Comparison of ENCODE assay signal across 8 cellular contexts in genomic region chr17:7613769-7614421, GRCh38. TPM values are rescaled to one million over a fixed set of nuclear protein-coding genes. Genes with fewer than 3 reads are reported as not detected.
DNase-seq lines count a peak whose midpoint lies in the region; ATAC-seq and TF ChIP-seq lines count a peak whose summit lies in the region.

No MANE protein-coding gene starts in this region.

- no peaks in the 10 kb centered on the region for H3K9me3 ChIP-seq in GM23248 (ENCODE audit: low read depth)
- no peaks in the 10 kb centered on the region for H3K9me3 ChIP-seq in smooth muscle cell (replicated peaks; ENCODE audit: low read depth)

- DNase-seq in A172 (ENCODE audit: low spot score) (peak; percentile 22), GM23248 (peak; percentile 68), hepatic stellate cell (ENCODE audit: low spot score) (peak; percentile 58), smooth muscle cell (lab: John Stamatoyannopoulos, UW; ENCODE audit: unreplicated experiment) (no peak)
- DNase-seq in activated CD4-positive, alpha-beta memory T cell treated with anti-CD3 and anti-CD28 coated beads for 36 hours, result no peak

- H3K4me3 Mint-ChIP-seq in activated CD4-positive, alpha-beta memory T cell treated with anti-CD3 and anti-CD28 coated beads for 36 hours, result peak overlapping the region; percentile 87

- peaks cover 35% of the 10 kb centered on the region for H3K4me1 Mint-ChIP-seq in activated CD4-positive, alpha-beta memory T cell treated with anti-CD3 and anti-CD28 coated beads for 36 hours (ENCODE audit: low read depth)

- H3K4me1 ChIP-seq in GM23248 (ENCODE audit: insufficient read depth) (peaks cover 26% of the 10 kb centered on the region), smooth muscle cell (ENCODE audit: low read depth) (peaks cover 18% of the 10 kb centered on the region)

- H3K4me2 ChIP-seq in GM23248 (ENCODE audit: unreplicated experiment) (peak overlapping the region; percentile 99), smooth muscle cell (peak overlapping the region; percentile 88)

- H4K20me1 ChIP-seq in GM23248 (ENCODE audit: insufficient read depth), result no peaks in the 10 kb centered on the region; the same call in 1 of the 2 replicates
- H4K20me1 ChIP-seq in smooth muscle cell (ENCODE audit: low read depth), result peaks cover 50% of the 10 kb centered on the region

- in situ Hi-C loops in GM23248 (cut with MboI), result no loop called here

- CTCF ChIA-PET in activated CD4-positive, alpha-beta memory T cell treated with anti-CD3 and anti-CD28 coated beads for 36 hours (lab: Charles Lee), result interaction anchor here (1.6 to 5.5 kb wide), 5 partner anchors 14 to 74 kb away, joined by 4 to 38 read pairs (median 16); partner anchors contain the start of genes MPDU1, SAT2, SOX15 and TP53

- 1 to 3% methylated on average over 19 of the region's 19 CpGs for WGBS in GM23248 (ENCODE audit: low coverage in 1 of 2, low lambda C conversion rate in 2 of 2, missing lambda C conversion rate in 2 of 2), 2 experiments
- WGBS in smooth muscle cell (ENCODE audit: low lambda C conversion rate), result 11% methylated on average over 19 of the region's 19 CpGs

- H2AFZ ChIP-seq in GM23248 (peak overlapping the region; percentile 72), smooth muscle cell (ENCODE audit: low read depth) (no peak overlapping the region)

- H3K27me3 ChIP-seq in GM23248 (replicated peaks; ENCODE audit: insufficient read depth) (no peaks in the 10 kb centered on the region), smooth muscle cell (ENCODE audit: low read depth) (no peaks in the 10 kb centered on the region)

- POLR2A ChIA-PET in activated CD4-positive, alpha-beta memory T cell treated with anti-CD3 and anti-CD28 coated beads for 36 hours (lab: Charles Lee), result interaction anchor here (2.0 to 3.8 kb wide), 2 partner anchors 30 to 73 kb away, joined by 13 to 31 read pairs; partner anchors contain the start of genes MPDU1 and TP53

- intact Hi-C loops in activated CD4-positive, alpha-beta memory T cell treated with anti-CD3 and anti-CD28 coated beads for 36 hours (cut with micrococcal nuclease), result loop anchor here (1.0 to 2.0 kb wide), 3 partner anchors 30 to 229 kb away; no protein-coding TSS in a partner anchor

- H3K9me3 Mint-ChIP-seq in activated CD4-positive, alpha-beta memory T cell treated with anti-CD3 and anti-CD28 coated beads for 36 hours, result no peaks in the 10 kb centered on the region

- H3F3A ChIP-seq in GM23248 (ENCODE audit: insufficient read depth) (0 out of 2 replicates have a peak, but pooled peaks cover 6% of the 10 kb centered on the region), smooth muscle cell (ENCODE audit: low read depth) (no peaks in the 10 kb centered on the region)

- H3K9ac ChIP-seq in GM23248 (peak overlapping the region; percentile 91), smooth muscle cell (ENCODE audit: low read depth) (peak overlapping the region; percentile 83)

- H3K27ac ChIP-seq in GM23248, result peak overlapping the region; percentile 82
- H3K27ac ChIP-seq in smooth muscle cell (ENCODE audit: low read depth), result peak overlapping the region; percentile 68

- H3K36me3 ChIP-seq in GM23248 (ENCODE audit: low read depth), result 0 out of 2 replicates have a peak, but pooled peaks cover 9% of the 10 kb centered on the region
- H3K36me3 ChIP-seq in smooth muscle cell (ENCODE audit: low read depth), result no peaks in the 10 kb centered on the region

- TF ChIP-seq CTCF in smooth muscle cell (IDR thresholded peaks at IDR 0.05; ENCODE audit: borderline replicate concordance, insufficient read depth, poor library complexity, severe bottlenecking), result no peak

- ATAC-seq in HG02610 (IDR thresholded peaks at IDR 0.05; ENCODE audit: unreplicated experiment) (no peak), HG02763 (IDR thresholded peaks at IDR 0.05; ENCODE audit: unreplicated experiment) (no peak), GM19351 (IDR thresholded peaks at IDR 0.05; ENCODE audit: unreplicated experiment) (no peak)

- H3K4me3 ChIP-seq in GM23248 (peak overlapping the region; percentile 85), smooth muscle cell (peak overlapping the region; percentile 58)

- H3K79me2 ChIP-seq in GM23248 (ENCODE audit: insufficient read depth) (peaks cover 55% of the 10 kb centered on the region), smooth muscle cell (ENCODE audit: low read depth) (peaks cover 50% of the 10 kb centered on the region)

- H3K27me3 Mint-ChIP-seq in activated CD4-positive, alpha-beta memory T cell treated with anti-CD3 and anti-CD28 coated beads for 36 hours, result no peaks in the 10 kb centered on the region

- H3K9me2 ChIP-seq in GM23248 (ENCODE audit: insufficient read depth), result no peaks in the 10 kb centered on the region

- H3K36me3 Mint-ChIP-seq in activated CD4-positive, alpha-beta memory T cell treated with anti-CD3 and anti-CD28 coated beads for 36 hours, result peaks cover 5% of the 10 kb centered on the region

- H3K27ac Mint-ChIP-seq in activated CD4-positive, alpha-beta memory T cell treated with anti-CD3 and anti-CD28 coated beads for 36 hours, result peak overlapping the region; percentile 34

RNA-seq across cellular contexts. Expression of gene FXR2, which starts 0.8 kb away (rescaled TPM):
- total RNA-seq in A172 (2014; rRNA removed; shearing (Covaris generic)), result 61.1 and 76.5 TPM in 2 replicates
- total RNA-seq in GM23248 (2014; rRNA removed; shearing (Covaris generic)), result 44.5 and 57.1 TPM in 2 replicates
- 10.9 and 13.5 TPM in 2 replicates for polyA plus RNA-seq in GM23248 (2016; fragmentation: Nextera tagmentation; extraction: Ambion mirVana)
- 10 to 100 TPM; 37.5 to 40.1 TPM for total RNA-seq in activated CD4-positive, alpha-beta memory T cell treated with anti-CD3 and anti-CD28 coated beads for 36 hours
- total RNA-seq in smooth muscle cell, result 22.8 and 31.1 TPM in 2 replicates
- 50.0 and 50.6 TPM in 2 replicates for polyA plus RNA-seq in smooth muscle cell

RNA-seq across cellular contexts. Expression of gene SAT2, which starts 13.7 kb away (rescaled TPM):
- total RNA-seq in A172 (2014; rRNA removed; shearing (Covaris generic)), result 64.0 and 77.4 TPM in 2 replicates
- 21.5 and 31.8 TPM in 2 replicates for total RNA-seq in GM23248 (2014; rRNA removed; shearing (Covaris generic))
- polyA plus RNA-seq in GM23248 (2016; fragmentation: Nextera tagmentation; extraction: Ambion mirVana), result 41.4 and 43.5 TPM in 2 replicates
- total RNA-seq in activated CD4-positive, alpha-beta memory T cell treated with anti-CD3 and anti-CD28 coated beads for 36 hours, result 10 to 100 TPM; 27.4 to 28.2 TPM
- total RNA-seq in smooth muscle cell, result 64.9 and 70.8 TPM in 2 replicates
- 68.2 and 74.2 TPM in 2 replicates for polyA plus RNA-seq in smooth muscle cell

RNA-seq across cellular contexts. Expression of gene SHBG, which starts 16.0 kb away (rescaled TPM):
- total RNA-seq in A172 (2014; rRNA removed; shearing (Covaris generic)), result 2.8 TPM in 1 of 2 replicates, not detected in the other
- total RNA-seq in GM23248 (2014; rRNA removed; shearing (Covaris generic)), result 6.1 TPM in 1 of 2 replicates, not detected in the other
- polyA plus RNA-seq in GM23248 (2016; fragmentation: Nextera tagmentation; extraction: Ambion mirVana) (0.96 and 1.0 TPM in 2 replicates), smooth muscle cell (0.83 and 0.88 TPM in 2 replicates)
- total RNA-seq in activated CD4-positive, alpha-beta memory T cell treated with anti-CD3 and anti-CD28 coated beads for 36 hours, result not detected
- total RNA-seq in smooth muscle cell, result not detected in 2 replicates

RNA-seq across cellular contexts. Expression of gene SOX15, which starts 24.0 kb away (rescaled TPM):
- total RNA-seq in A172 (2014; rRNA removed; shearing (Covaris generic)), result 2.0 and 7.2 TPM in 2 replicates
- 3.9 TPM in 1 of 2 replicates, not detected in the other for total RNA-seq in GM23248 (2014; rRNA removed; shearing (Covaris generic))
- polyA plus RNA-seq in GM23248 (2016; fragmentation: Nextera tagmentation; extraction: Ambion mirVana) (0.71 and 1.1 TPM in 2 replicates), smooth muscle cell (7.3 and 39.0 TPM in 2 replicates)
- total RNA-seq in activated CD4-positive, alpha-beta memory T cell treated with anti-CD3 and anti-CD28 coated beads for 36 hours, result under 1 TPM in 1 of 2 experiments, not detected in 1; 0.29 TPM
- 13.4 and 16.1 TPM in 2 replicates for total RNA-seq in smooth muscle cell

RNA-seq across cellular contexts. Expression of gene MPDU1, which starts 30.2 kb away (rescaled TPM):
- total RNA-seq in A172 (2014; rRNA removed; shearing (Covaris generic)), result 246 and 350 TPM in 2 replicates
- total RNA-seq in GM23248 (2014; rRNA removed; shearing (Covaris generic)), result 127 and 195 TPM in 2 replicates
- polyA plus RNA-seq in GM23248 (2016; fragmentation: Nextera tagmentation; extraction: Ambion mirVana) (63.2 and 65.9 TPM in 2 replicates), smooth muscle cell (70.7 and 75.1 TPM in 2 replicates)
- 10 to 100 TPM; 52.6 to 52.9 TPM for total RNA-seq in activated CD4-positive, alpha-beta memory T cell treated with anti-CD3 and anti-CD28 coated beads for 36 hours
- 155 and 228 TPM in 2 replicates for total RNA-seq in smooth muscle cell

Comparison
In these comparisons a context has a peak if more than half of its experiments do, and no peak if none do; other contexts are left out.
1. DNase-seq: peak in A172 (single experiment), GM23248 (single experiment) and hepatic stellate cell (single experiment); none in activated CD4-positive, alpha-beta memory T cell treated with anti-CD3 and anti-CD28 coated beads for 36 hours (single experiment) and smooth muscle cell (single experiment).